Comparison of ENCODE assay signal across 1 cellular context in genomic region chr2:237675326-237675725, GRCh38.
TF ChIP-seq lines count a peak whose summit lies in the region.

No MANE protein-coding gene starts in this region.

TF ChIP-seq in H1, 55 proteins besides CTCF, POLR2A, EP300 and RAD21:
- TF ChIP-seq TEAD4 (IDR thresholded peaks at IDR 0.05; ENCODE audit: low read depth, low read length) (no peak), MAX (IDR thresholded peaks at IDR 0.05) (no peak), RXRA (IDR thresholded peaks at IDR 0.05; ENCODE audit: insufficient read depth, low read depth, low read length) (no peak), HDAC6 (IDR thresholded peaks at IDR 0.05; ENCODE audit: low read depth, low read length) (no peak), CHD7 (IDR thresholded peaks at IDR 0.05; ENCODE audit: insufficient replicate concordance, low read length) (no peak), POU5F1 (IDR thresholded peaks at IDR 0.05; ENCODE audit: low read depth, low read length) (no peak), NANOG (IDR thresholded peaks at IDR 0.05; ENCODE audit: insufficient read depth, low read depth, low read length, poor library complexity, severe bottlenecking) (no peak), POLR2AphosphoS5 (IDR thresholded peaks at IDR 0.05; ENCODE audit: low read depth, low read length) (no peak)
